In the genomic region with DNA sequence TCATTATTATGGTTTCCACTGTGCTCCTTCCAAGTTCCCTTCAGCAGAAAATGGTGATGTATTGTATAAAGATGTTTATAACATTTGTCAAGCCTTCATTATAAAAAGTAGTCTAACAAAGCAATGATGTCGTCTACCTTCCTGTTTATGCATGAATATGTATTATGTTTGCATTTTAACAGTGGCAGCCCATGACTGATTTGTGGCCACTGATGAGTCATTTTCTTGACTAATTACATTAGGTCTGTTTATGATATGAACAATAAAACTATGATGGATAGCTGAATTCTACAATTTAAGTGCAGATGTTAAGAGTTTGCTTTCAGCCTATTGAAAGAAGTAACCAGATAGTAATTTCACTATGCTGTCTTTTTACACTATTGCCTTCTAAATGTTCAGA, we compare ENCODE assay signal across 22 cellular contexts.
"Had no signal": no experiment of that assay in that cellular context is flagged by ENCODE, and none has a peak within 500 bp of the region (broad histone marks: within the 10 kb centered on the region; RNA-seq: fewer than 3 reads in every experiment).

No MANE protein-coding gene starts in this region.

- DNase-seq: activated B cell treated with CpG ODN at 0.5 μM for 24 hours; activated CD4-positive, alpha-beta memory T cell treated with anti-CD3 and anti-CD28 coated beads for 36 hours; activated CD4-positive, alpha-beta T cell treated with anti-CD3 and anti-CD28 coated beads for 4 hours; activated naive CD4-positive, alpha-beta T cell; activated naive CD8-positive, alpha-beta T cell treated with anti-CD3 and anti-CD28 coated beads for 36 hours; amniotic stem cell; dorsolateral prefrontal cortex; endodermal cell; hippocampal formation; lower lobe of right lung; midbrain; nephron progenitor cell; occipital lobe; posterior cingulate gyrus; sigmoid colon; spleen; stimulated activated CD4-positive, alpha-beta T cell treated with anti-CD3 and anti-CD28 coated beads, Interleukin-4, amount 100 ng/mL, for 4 hours; SW 1271; upper lobe of right lung had no signal

- H3K27me3 ChIP-seq: dorsolateral prefrontal cortex, sigmoid colon, spleen, upper lobe of right lung had no signal

- H3K4me1 ChIP-seq: lower lobe of right lung, sigmoid colon, spleen, upper lobe of right lung had no signal

- ATAC-seq: activated T-helper 17 cell treated with anti-CD3 and anti-CD28 coated beads, Interleukin-2, amount 50 U/mL, for 72 hours; lower lobe of right lung; stimulated activated memory B cell treated with anti-CD40 and anti-IgM and Interleukin-4, amounts not matched to agents 10 μg/mL and 1 μg/mL and 100 μg/mL, for 72 hours; upper lobe of right lung had no signal

- H3K4me3 Mint-ChIP-seq: activated B cell treated with CpG ODN at 0.5 μM for 24 hours; activated CD4-positive, alpha-beta memory T cell treated with anti-CD3 and anti-CD28 coated beads for 36 hours; activated naive CD8-positive, alpha-beta T cell treated with anti-CD3 and anti-CD28 coated beads for 36 hours; activated T-helper 17 cell treated with anti-CD3 and anti-CD28 coated beads, Interleukin-2, amount 50 U/mL, for 72 hours; endodermal cell; nephron progenitor cell; stimulated activated memory B cell treated with anti-CD40 and anti-IgM and Interleukin-4, amounts not matched to agents 10 μg/mL and 1 μg/mL and 100 μg/mL, for 72 hours had no signal

- H3K9me3 Mint-ChIP-seq: activated B cell treated with CpG ODN at 0.5 μM for 24 hours; activated CD4-positive, alpha-beta memory T cell treated with anti-CD3 and anti-CD28 coated beads for 36 hours; activated naive CD8-positive, alpha-beta T cell treated with anti-CD3 and anti-CD28 coated beads for 36 hours; activated T-helper 17 cell treated with anti-CD3 and anti-CD28 coated beads, Interleukin-2, amount 50 U/mL, for 72 hours; endodermal cell; nephron progenitor cell; stimulated activated memory B cell treated with anti-CD40 and anti-IgM and Interleukin-4, amounts not matched to agents 10 μg/mL and 1 μg/mL and 100 μg/mL, for 72 hours had no signal

- H3K27ac ChIP-seq: dorsolateral prefrontal cortex, lower lobe of right lung, sigmoid colon, spleen, thoracic aorta, upper lobe of right lung had no signal

- H3K27me3 Mint-ChIP-seq: activated B cell treated with CpG ODN at 0.5 μM for 24 hours; activated CD4-positive, alpha-beta memory T cell treated with anti-CD3 and anti-CD28 coated beads for 36 hours; activated naive CD8-positive, alpha-beta T cell treated with anti-CD3 and anti-CD28 coated beads for 36 hours; activated T-helper 17 cell treated with anti-CD3 and anti-CD28 coated beads, Interleukin-2, amount 50 U/mL, for 72 hours; stimulated activated memory B cell treated with anti-CD40 and anti-IgM and Interleukin-4, amounts not matched to agents 10 μg/mL and 1 μg/mL and 100 μg/mL, for 72 hours had no signal

- H3K36me3 Mint-ChIP-seq: activated CD4-positive, alpha-beta memory T cell treated with anti-CD3 and anti-CD28 coated beads for 36 hours; stimulated activated memory B cell treated with anti-CD40 and anti-IgM and Interleukin-4, amounts not matched to agents 10 μg/mL and 1 μg/mL and 100 μg/mL, for 72 hours had no signal

- H3K27ac Mint-ChIP-seq: activated B cell treated with CpG ODN at 0.5 μM for 24 hours; activated CD4-positive, alpha-beta memory T cell treated with anti-CD3 and anti-CD28 coated beads for 36 hours; activated naive CD8-positive, alpha-beta T cell treated with anti-CD3 and anti-CD28 coated beads for 36 hours; activated T-helper 17 cell treated with anti-CD3 and anti-CD28 coated beads, Interleukin-2, amount 50 U/mL, for 72 hours; endodermal cell; nephron progenitor cell; stimulated activated memory B cell treated with anti-CD40 and anti-IgM and Interleukin-4, amounts not matched to agents 10 μg/mL and 1 μg/mL and 100 μg/mL, for 72 hours had no signal

- H3K4me1 Mint-ChIP-seq: activated B cell treated with CpG ODN at 0.5 μM for 24 hours; activated naive CD8-positive, alpha-beta T cell treated with anti-CD3 and anti-CD28 coated beads for 36 hours; activated T-helper 17 cell treated with anti-CD3 and anti-CD28 coated beads, Interleukin-2, amount 50 U/mL, for 72 hours; endodermal cell; nephron progenitor cell; stimulated activated memory B cell treated with anti-CD40 and anti-IgM and Interleukin-4, amounts not matched to agents 10 μg/mL and 1 μg/mL and 100 μg/mL, for 72 hours had no signal
